1 cellular context compared by ENCODE assay signal in the genomic region with DNA sequence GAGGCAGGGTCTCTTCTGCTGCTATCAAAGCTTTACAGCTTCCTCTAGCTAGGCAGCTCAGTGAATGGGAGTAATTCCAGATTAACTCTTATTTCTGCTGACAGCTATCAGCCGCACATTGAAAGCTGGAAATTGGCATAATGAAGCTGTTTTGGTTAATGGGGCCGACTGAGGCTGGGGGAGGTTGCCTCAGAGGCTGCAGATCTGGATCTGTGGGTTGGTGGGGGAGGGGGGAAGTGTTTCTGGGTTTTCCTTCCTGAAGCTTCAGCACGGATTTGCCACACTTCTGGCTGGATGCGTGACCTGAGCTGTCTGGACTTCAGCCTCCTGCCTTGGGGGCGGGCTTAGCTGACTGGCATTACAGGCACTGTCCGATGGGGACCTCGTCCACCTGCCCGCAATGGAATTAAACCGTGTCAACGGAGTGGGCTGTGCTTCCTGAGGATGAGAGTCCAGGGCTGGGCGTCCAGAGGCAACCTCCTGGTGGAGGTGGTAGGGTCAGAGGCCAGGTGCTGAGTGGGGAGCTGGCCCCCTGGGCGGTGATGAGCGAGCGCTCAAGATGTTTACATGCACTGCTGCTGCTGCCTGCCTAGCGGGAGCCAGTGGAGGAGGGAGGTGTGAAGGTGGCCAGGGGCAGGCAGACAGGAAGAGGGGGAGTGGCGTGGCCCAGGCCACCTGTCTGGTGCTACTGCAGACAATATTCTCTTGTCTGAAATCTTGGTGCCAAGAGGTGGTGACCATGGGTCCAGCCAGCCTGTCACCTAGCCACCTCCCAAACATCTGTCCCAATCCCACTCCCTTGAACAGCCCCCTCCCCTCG.
A peak's percentile ranks its signal among the peaks of the same experiment; 100 is the strongest.
TF ChIP-seq lines count a peak whose summit lies in the region.

No MANE protein-coding gene starts in this region.

TF ChIP-seq in HepG2, 621 proteins besides CTCF, POLR2A, EP300 and RAD21 (continued from another document and continues in another):
- TF ChIP-seq, protein P1, sequence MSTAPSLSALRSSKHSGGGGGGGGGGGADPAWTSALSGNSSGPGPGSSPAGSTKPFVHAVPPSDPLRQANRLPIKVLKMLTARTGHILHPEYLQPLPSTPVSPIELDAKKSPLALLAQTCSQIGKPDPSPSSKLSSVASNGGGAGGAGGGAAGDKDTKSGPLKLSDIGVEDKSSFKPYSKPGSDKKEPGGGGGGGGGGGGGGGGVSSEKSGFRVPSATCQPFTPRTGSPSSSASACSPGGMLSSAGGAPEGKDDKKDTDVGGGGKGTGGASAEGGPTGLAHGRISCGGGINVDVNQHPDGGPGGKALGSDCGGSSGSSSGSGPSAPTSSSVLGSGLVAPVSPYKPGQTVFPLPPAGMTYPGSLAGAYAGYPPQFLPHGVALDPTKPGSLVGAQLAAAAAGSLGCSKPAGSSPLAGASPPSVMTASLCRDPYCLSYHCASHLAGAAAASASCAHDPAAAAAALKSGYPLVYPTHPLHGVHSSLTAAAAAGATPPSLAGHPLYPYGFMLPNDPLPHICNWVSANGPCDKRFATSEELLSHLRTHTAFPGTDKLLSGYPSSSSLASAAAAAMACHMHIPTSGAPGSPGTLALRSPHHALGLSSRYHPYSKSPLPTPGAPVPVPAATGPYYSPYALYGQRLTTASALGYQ (CRISPR knock-in tag; IDR thresholded peaks at IDR 0.05), result no peak
- TF ChIP-seq GATAD2A (CRISPR knock-in tag; IDR thresholded peaks at IDR 0.05) (peak; percentile 84), REPIN1 (CRISPR knock-in tag; IDR thresholded peaks at IDR 0.05; ENCODE audit: borderline replicate concordance, low read depth) (peak; percentile 70; the same call in 1 of the 2 replicates), GZF1 (CRISPR knock-in tag; IDR thresholded peaks at IDR 0.05) (0 out of 2 replicates have a peak, but pooled peaks have one; percentile 71), ZNF383 (CRISPR knock-in tag; IDR thresholded peaks at IDR 0.05; ENCODE audit: borderline replicate concordance) (0 out of 2 replicates have a peak, but pooled peaks have one; percentile 45), EZH2 (conservative IDR thresholded peaks at IDR 0.05; ENCODE audit: low read depth, low read length) (no peak), MAFF (IDR thresholded peaks at IDR 0.05; ENCODE audit: low read depth, low read length) (no peak), ZBTB7A (CRISPR knock-in tag; IDR thresholded peaks at IDR 0.05) (peak; percentile 86; the same call in 1 of the 2 replicates), SP1 (IDR thresholded peaks at IDR 0.05) (no peak), SP1 (CRISPR knock-in tag; IDR thresholded peaks at IDR 0.05) (peak; percentile 66; the same call in 1 of the 2 replicates), FOXP4 (CRISPR knock-in tag; IDR thresholded peaks at IDR 0.05) (peak; percentile 86), TEAD3 (CRISPR knock-in tag; optimal IDR thresholded peaks at IDR 0.05; ENCODE audit: borderline replicate concordance) (peak; percentile 83), KLF9 (CRISPR knock-in tag; IDR thresholded peaks at IDR 0.05; ENCODE audit: low read depth) (0 out of 2 replicates have a peak, but pooled peaks have one; percentile 58), HES4 (CRISPR knock-in tag; IDR thresholded peaks at IDR 0.05; ENCODE audit: borderline replicate concordance) (no peak; the same call in 1 of the 2 replicates), ZNF788 (CRISPR knock-in tag; IDR thresholded peaks at IDR 0.05; ENCODE audit: borderline replicate concordance) (peak; percentile 74; the same call in 1 of the 2 replicates), HMGXB3 (CRISPR knock-in tag; IDR thresholded peaks at IDR 0.05; ENCODE audit: borderline replicate concordance) (peak; percentile 35; the same call in 1 of the 2 replicates), RFX5 (IDR thresholded peaks at IDR 0.05; ENCODE audit: low read depth, low read length) (no peak), ZC3H13 (CRISPR knock-in tag; IDR thresholded peaks at IDR 0.05) (peak; percentile 80; the same call in 1 of the 2 replicates), PCBP1 (IDR thresholded peaks at IDR 0.05; ENCODE audit: borderline replicate concordance, low read depth, low read length) (peak; percentile 81; the same call in 1 of the 2 replicates), UBTF (CRISPR knock-in tag; IDR thresholded peaks at IDR 0.05) (peak; percentile 74), ARID4A (CRISPR knock-in tag; IDR thresholded peaks at IDR 0.05; ENCODE audit: borderline replicate concordance) (peak; percentile 76; the same call in 1 of the 2 replicates), KDM5B (CRISPR knock-in tag; IDR thresholded peaks at IDR 0.05; ENCODE audit: borderline replicate concordance) (peak; percentile 92; the same call in 1 of the 2 replicates)
- TF ChIP-seq, protein P2, sequence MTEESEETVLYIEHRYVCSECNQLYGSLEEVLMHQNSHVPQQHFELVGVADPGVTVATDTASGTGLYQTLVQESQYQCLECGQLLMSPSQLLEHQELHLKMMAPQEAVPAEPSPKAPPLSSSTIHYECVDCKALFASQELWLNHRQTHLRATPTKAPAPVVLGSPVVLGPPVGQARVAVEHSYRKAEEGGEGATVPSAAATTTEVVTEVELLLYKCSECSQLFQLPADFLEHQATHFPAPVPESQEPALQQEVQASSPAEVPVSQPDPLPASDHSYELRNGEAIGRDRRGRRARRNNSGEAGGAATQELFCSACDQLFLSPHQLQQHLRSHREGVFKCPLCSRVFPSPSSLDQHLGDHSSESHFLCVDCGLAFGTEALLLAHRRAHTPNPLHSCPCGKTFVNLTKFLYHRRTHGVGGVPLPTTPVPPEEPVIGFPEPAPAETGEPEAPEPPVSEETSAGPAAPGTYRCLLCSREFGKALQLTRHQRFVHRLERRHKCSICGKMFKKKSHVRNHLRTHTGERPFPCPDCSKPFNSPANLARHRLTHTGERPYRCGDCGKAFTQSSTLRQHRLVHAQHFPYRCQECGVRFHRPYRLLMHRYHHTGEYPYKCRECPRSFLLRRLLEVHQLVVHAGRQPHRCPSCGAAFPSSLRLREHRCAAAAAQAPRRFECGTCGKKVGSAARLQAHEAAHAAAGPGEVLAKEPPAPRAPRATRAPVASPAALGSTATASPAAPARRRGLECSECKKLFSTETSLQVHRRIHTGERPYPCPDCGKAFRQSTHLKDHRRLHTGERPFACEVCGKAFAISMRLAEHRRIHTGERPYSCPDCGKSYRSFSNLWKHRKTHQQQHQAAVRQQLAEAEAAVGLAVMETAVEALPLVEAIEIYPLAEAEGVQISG (CRISPR knock-in tag; IDR thresholded peaks at IDR 0.05), result peak; percentile 51; the same call in 1 of the 2 replicates
- TF ChIP-seq, protein P3, sequence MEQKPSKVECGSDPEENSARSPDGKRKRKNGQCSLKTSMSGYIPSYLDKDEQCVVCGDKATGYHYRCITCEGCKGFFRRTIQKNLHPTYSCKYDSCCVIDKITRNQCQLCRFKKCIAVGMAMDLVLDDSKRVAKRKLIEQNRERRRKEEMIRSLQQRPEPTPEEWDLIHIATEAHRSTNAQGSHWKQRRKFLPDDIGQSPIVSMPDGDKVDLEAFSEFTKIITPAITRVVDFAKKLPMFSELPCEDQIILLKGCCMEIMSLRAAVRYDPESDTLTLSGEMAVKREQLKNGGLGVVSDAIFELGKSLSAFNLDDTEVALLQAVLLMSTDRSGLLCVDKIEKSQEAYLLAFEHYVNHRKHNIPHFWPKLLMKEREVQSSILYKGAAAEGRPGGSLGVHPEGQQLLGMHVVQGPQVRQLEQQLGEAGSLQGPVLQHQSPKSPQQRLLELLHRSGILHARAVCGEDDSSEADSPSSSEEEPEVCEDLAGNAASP (CRISPR knock-in tag; IDR thresholded peaks at IDR 0.05; ENCODE audit: borderline replicate concordance), result peak; percentile 55; the same call in 1 of the 2 replicates
- TF ChIP-seq, protein P4, sequence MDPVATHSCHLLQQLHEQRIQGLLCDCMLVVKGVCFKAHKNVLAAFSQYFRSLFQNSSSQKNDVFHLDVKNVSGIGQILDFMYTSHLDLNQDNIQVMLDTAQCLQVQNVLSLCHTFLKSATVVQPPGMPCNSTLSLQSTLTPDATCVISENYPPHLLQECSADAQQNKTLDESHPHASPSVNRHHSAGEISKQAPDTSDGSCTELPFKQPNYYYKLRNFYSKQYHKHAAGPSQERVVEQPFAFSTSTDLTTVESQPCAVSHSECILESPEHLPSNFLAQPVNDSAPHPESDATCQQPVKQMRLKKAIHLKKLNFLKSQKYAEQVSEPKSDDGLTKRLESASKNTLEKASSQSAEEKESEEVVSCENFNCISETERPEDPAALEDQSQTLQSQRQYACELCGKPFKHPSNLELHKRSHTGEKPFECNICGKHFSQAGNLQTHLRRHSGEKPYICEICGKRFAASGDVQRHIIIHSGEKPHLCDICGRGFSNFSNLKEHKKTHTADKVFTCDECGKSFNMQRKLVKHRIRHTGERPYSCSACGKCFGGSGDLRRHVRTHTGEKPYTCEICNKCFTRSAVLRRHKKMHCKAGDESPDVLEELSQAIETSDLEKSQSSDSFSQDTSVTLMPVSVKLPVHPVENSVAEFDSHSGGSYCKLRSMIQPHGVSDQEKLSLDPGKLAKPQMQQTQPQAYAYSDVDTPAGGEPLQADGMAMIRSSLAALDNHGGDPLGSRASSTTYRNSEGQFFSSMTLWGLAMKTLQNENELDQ (CRISPR knock-in tag; IDR thresholded peaks at IDR 0.05; ENCODE audit: borderline replicate concordance), result no peak
